In genomic region chr13:99218126-99218525, GRCh38 we compare ENCODE assay signal across 1 cellular context.
TF ChIP-seq lines count a peak whose summit lies in the region.

No MANE protein-coding gene starts in this region.

TF ChIP-seq in HepG2, 621 proteins besides CTCF, POLR2A, EP300 and RAD21:
- TF ChIP-seq ZNF75D (CRISPR knock-in tag; IDR thresholded peaks at IDR 0.05; ENCODE audit: borderline replicate concordance) (no peak), MAFF (IDR thresholded peaks at IDR 0.05; ENCODE audit: low read depth, low read length) (peak; percentile 40), SMARCC2 (IDR thresholded peaks at IDR 0.05) (no peak), ZNF570 (CRISPR knock-in tag; IDR thresholded peaks at IDR 0.05; ENCODE audit: borderline replicate concordance) (no peak), MAFK (conservative IDR thresholded peaks at IDR 0.05 in 1 of 2, IDR thresholded peaks at IDR 0.05 in 1 of 2; ENCODE audit: low read length in 2 of 2) (peak; percentile 57 to 63)
TF ChIP-seq in HepG2: peak in this region for 2.
